11 cellular contexts compared by ENCODE assay signal in the genomic region with DNA sequence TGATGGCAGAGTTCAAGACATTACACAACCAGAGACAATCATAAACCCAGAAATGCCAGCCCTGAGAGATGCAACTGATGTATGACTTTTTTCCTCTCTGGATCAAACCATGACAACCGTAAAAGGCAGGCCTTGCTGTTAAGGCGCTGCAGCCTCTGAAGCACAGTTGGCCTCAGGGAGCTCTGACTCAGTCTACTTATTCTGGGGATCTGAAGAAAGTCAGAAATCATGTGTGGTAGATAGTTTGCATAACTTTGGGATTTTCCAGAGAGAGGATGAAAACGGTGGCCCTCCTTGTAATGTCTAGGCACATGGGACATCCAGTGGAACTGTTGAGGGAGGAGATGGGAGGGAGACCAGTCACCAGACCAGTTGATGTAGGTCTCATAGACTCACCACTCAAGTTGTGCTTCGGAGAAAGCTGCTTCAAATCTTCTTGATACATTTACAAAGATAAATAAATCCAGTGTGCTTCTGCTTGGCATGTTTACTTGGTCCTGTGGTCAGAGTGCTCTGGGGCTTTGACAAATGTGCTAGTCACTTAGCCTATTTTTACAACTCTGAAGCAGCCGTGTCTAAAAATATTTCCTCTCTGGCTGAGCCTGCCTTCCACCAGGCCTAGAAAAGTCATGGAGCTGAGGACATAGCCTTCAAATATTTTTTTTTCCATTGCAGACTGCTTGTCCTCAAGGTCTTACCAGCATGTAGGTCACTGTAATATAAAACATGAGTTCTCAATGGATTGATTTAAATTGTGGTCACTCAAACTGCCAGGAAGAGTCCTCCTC. TPM values are rescaled to one million over a fixed set of nuclear protein-coding genes. Genes with fewer than 3 reads are reported as not detected.
DNase-seq lines count a peak whose midpoint lies in the region; ATAC-seq and TF ChIP-seq lines count a peak whose summit lies in the region.
"Had no signal": no experiment of that assay in that cellular context is flagged by ENCODE, and none has a peak within 500 bp of the region (broad histone marks: within the 10 kb centered on the region; RNA-seq: fewer than 3 reads in every experiment).

No MANE protein-coding gene starts in this region.

- intact Hi-C loops in body of pancreas (cut with DNase I): no loop called here
- intact Hi-C loops in testis (cut with DNase I; ENCODE audit: low total_unique reads): no loop called here

- no peaks in the 10 kb centered on the region for H3K9me3 Mint-ChIP-seq in immature natural killer cell

- H3K27ac Mint-ChIP-seq in immature natural killer cell: peak overlapping the region in 1 of 6 donors; percentile 12

- TF ChIP-seq CTCF in body of pancreas (IDR thresholded peaks at IDR 0.05): no peak
- TF ChIP-seq CTCF in testis (IDR thresholded peaks at IDR 0.05): no peak

- peak; percentile 16 to 28 for DNase-seq in Kasumi-1 (lab: John Stamatoyannopoulos, UW)
- peak in 1 of 4 donors; percentile 46 for DNase-seq in body of pancreas
- peak; percentile 18 for DNase-seq in testis
- DNase-seq in NCI-H510A (lab: John Stamatoyannopoulos, UW): no peak
- no peak for DNase-seq in 8988T
- DNase-seq in immature natural killer cell: no peak
- no peak for DNase-seq in T-helper 9 cell
- DNase-seq: activated T-cell treated with anti-CD3 and anti-CD28 coated beads, Interleukin-2, amount 50 U/mL, for 1 hour; NCI-H1694 had no signal

- H3K4me1 ChIP-seq in body of pancreas (peaks cover 35% of the 10 kb centered on the region), testis (peaks cover 19% of the 10 kb centered on the region)

- H3K4me3 ChIP-seq in body of pancreas (no peak overlapping the region), testis (no peak overlapping the region)

- H3K4me1 Mint-ChIP-seq in immature natural killer cell: peaks cover 29 to 58% of the 10 kb centered on the region in 2 donors

- ATAC-seq in body of pancreas: peak; percentile 49

- H3K27me3 ChIP-seq in body of pancreas (no peaks in the 10 kb centered on the region), layer of hippocampus (ENCODE audit: control insufficient read depth, insufficient read depth, low read length) (no peaks in the 10 kb centered on the region), testis (no peaks in the 10 kb centered on the region)

- H3K27ac ChIP-seq in body of pancreas (no peak overlapping the region), layer of hippocampus (ENCODE audit: low read depth, low read length) (peak overlapping the region; percentile 41), testis (peak overlapping the region in 1 of 2 donors; percentile 68)

- no peaks in the 10 kb centered on the region for H3K27me3 Mint-ChIP-seq in immature natural killer cell (ENCODE audit: low read depth in 3 of 3)

- H3K36me3 Mint-ChIP-seq in immature natural killer cell: peaks cover 4 to 18% (median 8%) of the 10 kb centered on the region in 3 donors

- H3K36me3 ChIP-seq in body of pancreas (replicated peaks in 1 of 2; ENCODE audit: insufficient read depth in 1 of 2, low read depth in 2 of 2): no peaks in the 10 kb centered on the region
- no peaks in the 10 kb centered on the region for H3K36me3 ChIP-seq in testis (ENCODE audit: low read depth, missing control alignments)

- 57 to 66% methylated on average over 5 of the region's 5 CpGs for WGBS in body of pancreas, 2 donors
- WGBS in testis, 2 donors: 68 to 71% methylated on average over 5 of the region's 5 CpGs

- H3K9me3 ChIP-seq in body of pancreas (no peaks in the 10 kb centered on the region), testis (no peaks in the 10 kb centered on the region)

- no peak for TF ChIP-seq POLR2A in body of pancreas (IDR thresholded peaks at IDR 0.05)
- no peak for TF ChIP-seq POLR2A in testis (IDR thresholded peaks at IDR 0.05)

- no peak overlapping the region for H3K4me3 Mint-ChIP-seq in immature natural killer cell
- H3K4me3 Mint-ChIP-seq: neural crest cell had no signal

RNA-seq across cellular contexts. Expression of gene HADH, which starts 7.5 kb away (rescaled TPM):
- total RNA-seq in body of pancreas (10 to 100 TPM; 23.9 to 34.6 TPM), testis (10 to 100 TPM; 65.6 to 71.2 TPM)
- polyA plus RNA-seq in testis (ENCODE audit: insufficient read depth, low read depth, low replicate concordance) (73.8 TPM), immature natural killer cell (10 to 100 TPM; 33.0 to 42.8 (median 38.1) TPM)

Comparison
In these comparisons a context has a peak if more than half of its experiments do, and no peak if none do; other contexts are left out.
1. DNase-seq: peak in Kasumi-1 (2 of 2) and testis (single experiment); none in NCI-H510A (single experiment), 8988T (single experiment), immature natural killer cell (0 of 3) and T-helper 9 cell (single experiment).